In the genomic region with DNA sequence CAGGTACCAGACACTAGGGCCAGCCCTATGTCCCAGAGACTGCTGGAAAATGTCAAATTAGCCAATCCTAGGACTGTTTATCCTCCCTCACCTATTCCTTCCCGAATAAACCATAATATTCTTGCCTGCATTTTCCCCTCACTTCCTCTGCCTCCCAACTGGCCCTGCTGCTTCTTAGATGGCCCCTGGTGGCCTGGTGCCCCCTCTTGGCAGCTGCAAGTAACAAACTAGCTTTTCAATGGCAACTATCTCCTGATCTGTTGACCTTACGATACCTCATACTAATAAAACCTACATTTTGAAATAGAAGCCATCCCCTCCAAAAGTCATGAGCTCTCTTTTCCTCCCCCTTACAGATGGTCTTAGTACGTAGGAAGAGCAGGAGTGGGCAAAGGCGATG, we compare ENCODE assay signal across 11 cellular contexts.
DNase-seq lines count a peak whose midpoint lies in the region; ATAC-seq and TF ChIP-seq lines count a peak whose summit lies in the region.
"Had no signal": no experiment of that assay in that cellular context is flagged by ENCODE, and none has a peak within 500 bp of the region (broad histone marks: within the 10 kb centered on the region; RNA-seq: fewer than 3 reads in every experiment).

No MANE protein-coding gene starts in this region.

- no peaks in the 10 kb centered on the region for H4K20me1 ChIP-seq in smooth muscle cell (ENCODE audit: low read depth)

- H3K4me3 Mint-ChIP-seq in activated CD8-positive, alpha-beta T cell treated with anti-CD3 and anti-CD28 coated beads for 36 hours = no peak overlapping the region
- H3K4me3 Mint-ChIP-seq in activated CD8-positive, alpha-beta T cell treated with anti-CD3 and anti-CD28 coated beads, Interleukin-2, amount 10 ng/mL, durations not matched to agents 7 days and 5 days = no peak overlapping the region
- H3K4me3 Mint-ChIP-seq in activated T-helper 17 cell treated with anti-CD3 and anti-CD28 coated beads, Interleukin-2, amount 50 U/mL, for 72 hours = no peak overlapping the region
- H3K4me3 Mint-ChIP-seq: activated naive CD4-positive, alpha-beta T cell treated with anti-CD3 and anti-CD28 coated beads, Interleukin-2, amount 50 U/mL, for 24 hours had no signal

- no peak overlapping the region for H3K4me3 ChIP-seq in colonic mucosa
- H3K4me3 ChIP-seq in smooth muscle cell = no peak overlapping the region

- no peaks in the 10 kb centered on the region for H3K79me2 ChIP-seq in smooth muscle cell (ENCODE audit: low read depth)
- H3K79me2 ChIP-seq: parathyroid adenoma had no signal

- CTCF ChIA-PET in activated CD8-positive, alpha-beta T cell treated with anti-CD3 and anti-CD28 coated beads for 36 hours (lab: Charles Lee) = interaction anchor here (0.7 to 4.8 kb wide), 10 partner anchors 10 to 267 kb away, joined by 3 to 39 read pairs (median 3); no protein-coding TSS in a partner anchor
- CTCF ChIA-PET in activated CD8-positive, alpha-beta T cell treated with anti-CD3 and anti-CD28 coated beads, Interleukin-2, amount 10 ng/mL, durations not matched to agents 7 days and 5 days (lab: Charles Lee) = interaction anchor here (0.8 to 2.1 kb wide), 8 partner anchors 12 to 573 kb away, joined by 3 to 16 read pairs (median 4); no protein-coding TSS in a partner anchor

- peaks cover 5% of the 10 kb centered on the region for H3F3A ChIP-seq in smooth muscle cell (ENCODE audit: low read depth)

- intact Hi-C loops in activated CD8-positive, alpha-beta T cell treated with anti-CD3 and anti-CD28 coated beads for 36 hours (cut with micrococcal nuclease) = loop anchor here (2.0 kb wide), 1 partner anchor 96 kb away; no protein-coding TSS in a partner anchor
- intact Hi-C loops in colonic mucosa (cut with DNase I) = no loop called here

- peaks cover 11% of the 10 kb centered on the region for H3K4me1 ChIP-seq in colonic mucosa
- peaks cover 6% of the 10 kb centered on the region for H3K4me1 ChIP-seq in smooth muscle cell (ENCODE audit: low read depth)
- H3K4me1 ChIP-seq: parathyroid adenoma had no signal

- H3K9me3 ChIP-seq in colonic mucosa (no peaks in the 10 kb centered on the region), smooth muscle cell (replicated peaks; ENCODE audit: low read depth) (no peaks in the 10 kb centered on the region)

- H3K36me3 Mint-ChIP-seq in activated CD8-positive, alpha-beta T cell treated with anti-CD3 and anti-CD28 coated beads for 36 hours (ENCODE audit: low read depth) = no peaks in the 10 kb centered on the region
- H3K36me3 Mint-ChIP-seq in activated CD8-positive, alpha-beta T cell treated with anti-CD3 and anti-CD28 coated beads, Interleukin-2, amount 10 ng/mL, durations not matched to agents 7 days and 5 days (ENCODE audit: low read depth) = no peaks in the 10 kb centered on the region
- H3K36me3 Mint-ChIP-seq in activated T-helper 17 cell treated with anti-CD3 and anti-CD28 coated beads, Interleukin-2, amount 50 U/mL, for 72 hours (ENCODE audit: low read depth) = no peaks in the 10 kb centered on the region
- H3K36me3 Mint-ChIP-seq: activated naive CD4-positive, alpha-beta T cell treated with anti-CD3 and anti-CD28 coated beads, Interleukin-2, amount 50 U/mL, for 24 hours had no signal

- no peaks in the 10 kb centered on the region for H3K27me3 ChIP-seq in colonic mucosa
- no peaks in the 10 kb centered on the region for H3K27me3 ChIP-seq in smooth muscle cell (ENCODE audit: low read depth)

- H3K27me3 Mint-ChIP-seq in activated CD8-positive, alpha-beta T cell treated with anti-CD3 and anti-CD28 coated beads for 36 hours = peaks cover 18% of the 10 kb centered on the region
- H3K27me3 Mint-ChIP-seq in activated CD8-positive, alpha-beta T cell treated with anti-CD3 and anti-CD28 coated beads, Interleukin-2, amount 10 ng/mL, durations not matched to agents 7 days and 5 days (ENCODE audit: low read depth) = peaks cover 34% of the 10 kb centered on the region
- H3K27me3 Mint-ChIP-seq in activated T-helper 17 cell treated with anti-CD3 and anti-CD28 coated beads, Interleukin-2, amount 50 U/mL, for 72 hours = peaks cover 23% of the 10 kb centered on the region

- H3K4me1 Mint-ChIP-seq in activated CD8-positive, alpha-beta T cell treated with anti-CD3 and anti-CD28 coated beads for 36 hours (ENCODE audit: low read depth) = peaks cover 8% of the 10 kb centered on the region
- H3K4me1 Mint-ChIP-seq in activated CD8-positive, alpha-beta T cell treated with anti-CD3 and anti-CD28 coated beads, Interleukin-2, amount 10 ng/mL, durations not matched to agents 7 days and 5 days (ENCODE audit: low read depth) = peaks cover 14% of the 10 kb centered on the region
- peaks cover 9% of the 10 kb centered on the region for H3K4me1 Mint-ChIP-seq in activated T-helper 17 cell treated with anti-CD3 and anti-CD28 coated beads, Interleukin-2, amount 50 U/mL, for 72 hours

- POLR2A ChIA-PET in activated CD8-positive, alpha-beta T cell treated with anti-CD3 and anti-CD28 coated beads for 36 hours (lab: Charles Lee) = no interaction called here
- POLR2A ChIA-PET in activated CD8-positive, alpha-beta T cell treated with anti-CD3 and anti-CD28 coated beads, Interleukin-2, amount 10 ng/mL, durations not matched to agents 7 days and 5 days (lab: Charles Lee) = no interaction called here

- H3K27ac ChIP-seq in colonic mucosa = no peak overlapping the region
- H3K27ac ChIP-seq in smooth muscle cell (ENCODE audit: low read depth) = no peak overlapping the region
- H3K27ac ChIP-seq: parathyroid adenoma had no signal

- WGBS in smooth muscle cell (ENCODE audit: low lambda C conversion rate) = 82% methylated on average over 4 of the region's 4 CpGs

- H3K9ac ChIP-seq in colonic mucosa (ENCODE audit: low read depth in 2 of 2, low read length in 2 of 2) (no peak overlapping the region), smooth muscle cell (ENCODE audit: low read depth) (no peak overlapping the region)
- H3K9ac ChIP-seq: parathyroid adenoma had no signal

- no peak for ATAC-seq in activated CD8-positive, alpha-beta T cell treated with anti-CD3 and anti-CD28 coated beads for 36 hours
- ATAC-seq in activated CD8-positive, alpha-beta T cell treated with anti-CD3 and anti-CD28 coated beads, Interleukin-2, amount 10 ng/mL, durations not matched to agents 7 days and 5 days = no peak
- no peak for ATAC-seq in activated T-helper 17 cell treated with anti-CD3 and anti-CD28 coated beads, Interleukin-2, amount 50 U/mL, for 72 hours (replicated peaks)

- H3K9me3 Mint-ChIP-seq in activated CD8-positive, alpha-beta T cell treated with anti-CD3 and anti-CD28 coated beads for 36 hours = no peaks in the 10 kb centered on the region
- H3K9me3 Mint-ChIP-seq in activated CD8-positive, alpha-beta T cell treated with anti-CD3 and anti-CD28 coated beads, Interleukin-2, amount 10 ng/mL, durations not matched to agents 7 days and 5 days (ENCODE audit: insufficient read depth) = no peaks in the 10 kb centered on the region
- no peaks in the 10 kb centered on the region for H3K9me3 Mint-ChIP-seq in activated T-helper 17 cell treated with anti-CD3 and anti-CD28 coated beads, Interleukin-2, amount 50 U/mL, for 72 hours
- H3K9me3 Mint-ChIP-seq: activated naive CD4-positive, alpha-beta T cell treated with anti-CD3 and anti-CD28 coated beads, Interleukin-2, amount 50 U/mL, for 24 hours had no signal

- peak; percentile 49 for TF ChIP-seq CTCF in activated CD8-positive, alpha-beta T cell treated with anti-CD3 and anti-CD28 coated beads for 36 hours (IDR thresholded peaks at IDR 0.05)
- TF ChIP-seq CTCF in colonic mucosa (IDR thresholded peaks at IDR 0.05) (peak; percentile 17), smooth muscle cell (IDR thresholded peaks at IDR 0.05; ENCODE audit: borderline replicate concordance, insufficient read depth, poor library complexity, severe bottlenecking) (peak; percentile 24)

- H3K36me3 ChIP-seq in colonic mucosa (no peaks in the 10 kb centered on the region), smooth muscle cell (ENCODE audit: low read depth) (no peaks in the 10 kb centered on the region)

- no peak for DNase-seq in activated CD8-positive, alpha-beta T cell treated with anti-CD3 and anti-CD28 coated beads for 36 hours
- no peak for DNase-seq in activated CD8-positive, alpha-beta T cell treated with anti-CD3 and anti-CD28 coated beads, Interleukin-2, amount 10 ng/mL, durations not matched to agents 7 days and 5 days
- DNase-seq in NCI-H146 (lab: John Stamatoyannopoulos, UW) = peak; percentile 66
- DNase-seq in colonic mucosa = no peak
- DNase-seq in smooth muscle cell (lab: John Stamatoyannopoulos, UW; ENCODE audit: unreplicated experiment) = no peak
- no peak for DNase-seq in retina
- DNase-seq in activated CD4-positive, alpha-beta T cell treated with anti-CD3 and anti-CD28 coated beads, Interleukin-2, amount 50 U/mL, for 48 hours = no peak
- DNase-seq: T-helper 1 cell had no signal

- no peak overlapping the region for H2AFZ ChIP-seq in smooth muscle cell (ENCODE audit: low read depth)
- H2AFZ ChIP-seq: parathyroid adenoma had no signal

- no peak overlapping the region for H3K4me2 ChIP-seq in smooth muscle cell

- H3K27ac Mint-ChIP-seq in activated CD8-positive, alpha-beta T cell treated with anti-CD3 and anti-CD28 coated beads for 36 hours = no peak overlapping the region
- no peak overlapping the region for H3K27ac Mint-ChIP-seq in activated CD8-positive, alpha-beta T cell treated with anti-CD3 and anti-CD28 coated beads, Interleukin-2, amount 10 ng/mL, durations not matched to agents 7 days and 5 days
- H3K27ac Mint-ChIP-seq in activated T-helper 17 cell treated with anti-CD3 and anti-CD28 coated beads, Interleukin-2, amount 50 U/mL, for 72 hours = no peak overlapping the region
- H3K27ac Mint-ChIP-seq: activated naive CD4-positive, alpha-beta T cell treated with anti-CD3 and anti-CD28 coated beads, Interleukin-2, amount 50 U/mL, for 24 hours had no signal
